Comparison of ENCODE assay signal across 8 cellular contexts in genomic region chr17:63919311-63919723, GRCh38. TPM values are rescaled to one million over a fixed set of nuclear protein-coding genes. Genes with fewer than 3 reads are reported as not detected.
DNase-seq lines count a peak whose midpoint lies in the region; ATAC-seq and TF ChIP-seq lines count a peak whose summit lies in the region.

No MANE protein-coding gene starts in this region.

- TF ChIP-seq CTCF in HCT116 (IDR thresholded peaks at IDR 0.05 in 2 of 3, conservative IDR thresholded peaks at IDR 0.05 in 1 of 3; ENCODE audit: borderline replicate concordance in 1 of 3, insufficient read depth in 1 of 3, low read depth in 2 of 3, low read length in 2 of 3): peak; percentile 96 to 98 (median 98)

- H3K9ac ChIP-seq in HCT116 (ENCODE audit: low read length): no peak overlapping the region

- no peaks in the 10 kb centered on the region for H3K9me3 ChIP-seq in HCT116 (ENCODE audit: control insufficient read depth in 1 of 2, insufficient read depth in 1 of 2, low read depth in 1 of 2, low read length in 2 of 2)

- H3K4me1 ChIP-seq in HCT116 (ENCODE audit: control insufficient read depth in 1 of 2, insufficient read depth in 2 of 2, low read length in 2 of 2): no peaks in the 10 kb centered on the region

- no peaks in the 10 kb centered on the region for H3K79me2 ChIP-seq in HCT116 (ENCODE audit: insufficient read depth, low read length)

- RAD21 ChIA-PET in HCT116 (lab: Charles Lee; ENCODE audit: low non-redundant PET in 1 of 2, low total read pairs in 2 of 2, uncharacterized antibody in 2 of 2, unreplicated experiment in 2 of 2): interaction anchor here (0.6 to 2.4 kb wide), 14 partner anchors 27 to 1052 kb away, joined by 3 to 20 read pairs (median 6); no protein-coding TSS in a partner anchor

- no peak overlapping the region for H3K27ac ChIP-seq in HCT116 (ENCODE audit: low read depth, low read length)

- CTCF ChIA-PET in HCT116 (lab: Charles Lee): interaction anchor here (0.8 to 3.9 kb wide), 26 partner anchors 8 to 500 kb away, joined by 3 to 90 read pairs (median 4); partner anchors contain the start of genes CD79B, CSHL1 and ICAM2

- BruUV-seq in HCT116 (replicated peaks; lab: Mats Ljungman, UMichigan): no TSS peak

- peak; percentile 97 for TF ChIP-seq RAD21 in HCT116 (IDR thresholded peaks at IDR 0.05; ENCODE audit: low read depth)

- ATAC-seq in HCT116: peak; percentile 98

- no peak overlapping the region for H3K4me2 ChIP-seq in HCT116 (ENCODE audit: low read length)

- intact Hi-C loops in HCT116 (cut with micrococcal nuclease): loop anchor here (1.0 to 2.0 kb wide), 6 partner anchors 27 to 214 kb away; no protein-coding TSS in a partner anchor

- peak; percentile 28 for DNase-seq in GM04504 (ENCODE audit: low read depth)
- DNase-seq in HCT116 (ENCODE audit: low read depth, low spot score): peak; percentile 59
- peak; percentile 41 for DNase-seq in NCI-H345 (lab: John Stamatoyannopoulos, UW)
- peak; percentile 75 to 81 for DNase-seq in activated CD4-positive, alpha-beta T cell treated with anti-CD3 and anti-CD28 coated beads, Interleukin-2, amount 50 U/mL, for 48 hours
- DNase-seq in effector CD4-positive, alpha-beta T cell: peak; percentile 67
- DNase-seq in mucosa of gallbladder (ENCODE audit: low spot score): peak; percentile 65
- peak; percentile 50 to 57 for DNase-seq in stimulated activated CD8-positive, alpha-beta memory T cell treated with anti-CD3 and anti-CD28 coated beads, Interleukin-7, amount 100 ng/mL, for 4 hours (ENCODE audit: low read depth in 2 of 2)
- DNase-seq in NCI-H128 (lab: John Stamatoyannopoulos, UW; ENCODE audit: unreplicated experiment): no peak

- POLR2A ChIA-PET in HCT116 (lab: Charles Lee): interaction anchor here (0.7 to 2.3 kb wide), 5 partner anchors 13 to 226 kb away, joined by 3 to 13 read pairs (median 3); partner anchors contain the start of gene CD79B

- H3K4me3 ChIP-seq in HCT116 (replicated peaks in 1 of 2; ENCODE audit: low read depth in 1 of 2, low read length in 2 of 2): no peak overlapping the region

- H3K36me3 ChIP-seq in HCT116 (ENCODE audit: control insufficient read depth in 1 of 2, insufficient read depth in 2 of 2, low read length in 2 of 2): no peaks in the 10 kb centered on the region

- TF ChIP-seq POLR2A in HCT116 (IDR thresholded peaks at IDR 0.05; ENCODE audit: borderline replicate concordance, extremely low read depth, insufficient read depth, insufficient read length): no peak

- no peaks in the 10 kb centered on the region for H3K27me3 ChIP-seq in HCT116 (ENCODE audit: insufficient read depth, low read length)

- H2AFZ ChIP-seq in HCT116 (ENCODE audit: low read depth, low read length, poor library complexity, severe bottlenecking): no peak overlapping the region

- H3K9me2 ChIP-seq in HCT116 (ENCODE audit: insufficient read depth): no peaks in the 10 kb centered on the region

- H4K20me1 ChIP-seq in HCT116 (ENCODE audit: insufficient read depth): no peaks in the 10 kb centered on the region

TF ChIP-seq in HCT116, 20 proteins besides CTCF, POLR2A, EP300 and RAD21:
- TF ChIP-seq CEBPB (IDR thresholded peaks at IDR 0.05; ENCODE audit: low read depth) (no peak), POLR2AphosphoS5 (IDR thresholded peaks at IDR 0.05; ENCODE audit: low read depth, low read length) (no peak), TCF7L2 (IDR thresholded peaks at IDR 0.05; ENCODE audit: borderline replicate concordance, extremely low read depth, insufficient read depth, insufficient read length) (peak; percentile 14), YY1 (IDR thresholded peaks at IDR 0.05; ENCODE audit: extremely low read depth, insufficient replicate concordance, low read depth, low read length) (peak; percentile 26), CBX3 (IDR thresholded peaks at IDR 0.05; ENCODE audit: low read depth) (no peak), EZH2 (IDR thresholded peaks at IDR 0.05) (no peak), SP1 (IDR thresholded peaks at IDR 0.05; ENCODE audit: low read depth) (no peak), EZH2phosphoT487 (IDR thresholded peaks at IDR 0.05; ENCODE audit: borderline replicate concordance) (no peak), JUND (IDR thresholded peaks at IDR 0.05) (no peak), SIN3A (IDR thresholded peaks at IDR 0.05; ENCODE audit: low read depth) (no peak), ZNF274 (IDR thresholded peaks at IDR 0.05; ENCODE audit: low read depth, low read length) (no peak), FOSL1 (IDR thresholded peaks at IDR 0.05; ENCODE audit: low read depth) (no peak), ZFX (IDR thresholded peaks at IDR 0.05) (no peak)

RNA-seq across cellular contexts. Expression of gene GH1, which starts 0.7 kb away (rescaled TPM):
- total RNA-seq in HCT116 (2021; ENCODE audit: unreplicated experiment) (not detected), mucosa of gallbladder (not detected)
- 0.17 TPM in 1 of 2 replicates, not detected in the other for polyA plus RNA-seq in HCT116 (2012)

RNA-seq across cellular contexts. Expression of gene CSHL1, which starts 8.3 kb away (rescaled TPM):
- total RNA-seq in HCT116 (2021; ENCODE audit: unreplicated experiment) (not detected), mucosa of gallbladder (not detected)
- not detected in 2 replicates for polyA plus RNA-seq in HCT116 (2012)

RNA-seq across cellular contexts. Expression of gene CD79B, which starts 12.8 kb away (rescaled TPM):
- total RNA-seq in HCT116 (2021; ENCODE audit: unreplicated experiment) (0.59 TPM), mucosa of gallbladder (3.4 TPM)
- 1.1 TPM in 2 replicates for polyA plus RNA-seq in HCT116 (2012)

RNA-seq across cellular contexts. Expression of gene CSH1, which starts 22.9 kb away (rescaled TPM):
- total RNA-seq in HCT116 (2021; ENCODE audit: unreplicated experiment) (not detected), mucosa of gallbladder (not detected)
- polyA plus RNA-seq in HCT116 (2012): not detected in 2 replicates

RNA-seq across cellular contexts. Expression of gene GH2, which starts 37.6 kb away (rescaled TPM):
- total RNA-seq in HCT116 (2021; ENCODE audit: unreplicated experiment) (not detected), mucosa of gallbladder (not detected)
- 0.06 TPM in 1 of 2 replicates, not detected in the other for polyA plus RNA-seq in HCT116 (2012)
